Comparison of ENCODE assay signal across 8 cellular contexts in genomic region chr14:73472182-73473114, GRCh38. TPM values are rescaled to one million over a fixed set of nuclear protein-coding genes. Genes with fewer than 3 reads are reported as not detected.
DNase-seq lines count a peak whose midpoint lies in the region; ATAC-seq, FAIRE-seq and TF ChIP-seq lines count a peak whose summit lies in the region.

No MANE protein-coding gene starts in this region.

- H3K9ac ChIP-seq in GM12878 (ENCODE audit: control insufficient read depth, insufficient read depth, low read length) = no peak overlapping the region

- in situ Hi-C loops in GM12878 (cut with MboI) = loop anchor here (5.0 to 10.0 kb wide), 2 partner anchors 305 to 958 kb away; no protein-coding TSS in a partner anchor

- SMC1A ChIA-PET in GM12878 (lab: Charles Lee; ENCODE audit: uncharacterized antibody, unreplicated experiment) = interaction anchor here (0.6 to 17.1 kb wide), 47 partner anchors 8 to 957 kb away, joined by 3 to 311 read pairs (median 5); no protein-coding TSS in a partner anchor

- H3K9me3 ChIP-seq in GM12878 (replicated peaks; ENCODE audit: control insufficient read depth, insufficient read depth, low read length) (no peaks in the 10 kb centered on the region), suprapubic skin (no peaks in the 10 kb centered on the region)

- H3K27ac ChIP-seq in GM12878 (ENCODE audit: control insufficient read depth, insufficient read depth) (peak overlapping the region; percentile 29; the same call in 1 of the 2 replicates), suprapubic skin (no peak overlapping the region)

- DNase-seq in DMS153 treated with DMSO at 0.1 percent for 48 hours (lab: John Stamatoyannopoulos, UW; ENCODE audit: unreplicated experiment) = peak; percentile 67
- peak; percentile 71 to 89 for DNase-seq in NCI-H524 (lab: John Stamatoyannopoulos, UW)
- peak; percentile 57 for DNase-seq in GM12878 (ENCODE audit: low read depth, low spot score)
- DNase-seq in iPS-NIHi7 (ENCODE audit: extremely low spot score) = peak; percentile 63
- no peak for DNase-seq in suprapubic skin (ENCODE audit: low spot score in 2 of 2)
- no peak for DNase-seq in mesenteric fat pad (ENCODE audit: low spot score)

- CTCF ChIA-PET in GM12878 (lab: Yijun Ruan, JAX) = interaction anchor here (0.6 to 19.2 kb wide), 46 partner anchors 9 to 993 kb away, joined by 3 to 252 read pairs (median 6); partner anchors contain the start of genes ACOT2, NUMB and RIOX1

- H3K27me3 ChIP-seq in GM12878 (replicated peaks in 1 of 2; ENCODE audit: control insufficient read depth in 2 of 2, insufficient read depth in 2 of 2, low read length in 1 of 2) = no peaks in the 10 kb centered on the region
- no peaks in the 10 kb centered on the region for H3K27me3 ChIP-seq in suprapubic skin

- WGBS in GM12878 (ENCODE audit: insufficient coverage, insufficient replicate concordance, low lambda C conversion rate, missing lambda C conversion rate) = 35% methylated on average over 18 of the region's 18 CpGs
- 63% methylated on average over 18 of the region's 18 CpGs for WGBS in suprapubic skin

- no peak for TF ChIP-seq POLR2A in GM12878 (IDR thresholded peaks at IDR 0.05; ENCODE audit: low read depth, low read length)
- TF ChIP-seq POLR2A in suprapubic skin (IDR thresholded peaks at IDR 0.05) = no peak

- BruUV-seq in GM12878 (replicated peaks; lab: Mats Ljungman, UMichigan) = no TSS peak

- H3K79me2 ChIP-seq in GM12878 (ENCODE audit: control insufficient read depth, insufficient read depth, low read length) = no peaks in the 10 kb centered on the region

- no peak overlapping the region for H3K4me2 ChIP-seq in GM12878 (ENCODE audit: control insufficient read depth, insufficient read depth)

- no peaks in the 10 kb centered on the region for H4K20me1 ChIP-seq in GM12878 (ENCODE audit: control insufficient read depth, insufficient read depth)

- TF ChIP-seq CTCF in GM12878 (IDR thresholded peaks at IDR 0.05 in 2 of 3, conservative IDR thresholded peaks at IDR 0.05 in 1 of 3; ENCODE audit: control insufficient read depth in 2 of 3, extremely low read depth in 1 of 3, insufficient read depth in 1 of 3, low read depth in 3 of 3, low read length in 3 of 3) = peak; percentile 56 to 82 (median 65); a peak in 5 of 6 replicates
- peak; percentile 55 to 70 for TF ChIP-seq CTCF in suprapubic skin (IDR thresholded peaks at IDR 0.05)

- H3K36me3 ChIP-seq in GM12878 (ENCODE audit: control insufficient read depth in 2 of 2, insufficient read depth in 2 of 2, low read length in 1 of 2) (no peaks in the 10 kb centered on the region), suprapubic skin (no peaks in the 10 kb centered on the region)

- RAD21 ChIA-PET in GM12878 (lab: Charles Lee; ENCODE audit: unreplicated experiment) = interaction anchor here (0.6 to 26.5 kb wide), 44 partner anchors 10 to 751 kb away, joined by 3 to 591 read pairs (median 5); partner anchors contain the start of genes ACOT2, NUMB, PSEN1 and RIOX1

- peak; percentile 99 for TF ChIP-seq RAD21 in GM12878 (IDR thresholded peaks at IDR 0.05; ENCODE audit: insufficient read depth, low read depth, low read length)

- intact Hi-C loops in GM12878 (cut with micrococcal nuclease; ENCODE audit: unreplicated experiment) = loop anchor here (1.0 to 5.0 kb wide), 4 partner anchors 177 to 299 kb away; no protein-coding TSS in a partner anchor

- POLR2A ChIA-PET in GM12878 (lab: Charles Lee) = interaction anchor here (0.6 to 7.5 kb wide), 18 partner anchors 9 to 748 kb away, joined by 3 to 42 read pairs (median 4); partner anchors contain the start of genes NUMB and PSEN1

- peak; percentile 89 for FAIRE-seq in GM12878 (lab: Jason Lieb, UNC)

- peak in 1 of 2 experiments; percentile 39; a peak in 1 of 4 replicates for TF ChIP-seq EP300 in GM12878 (IDR thresholded peaks at IDR 0.05; ENCODE audit: borderline replicate concordance in 1 of 2, control insufficient read depth in 1 of 2, low read depth in 2 of 2, low read length in 2 of 2)
- TF ChIP-seq EP300 in suprapubic skin (IDR thresholded peaks at IDR 0.05) = no peak

- H3K4me3 ChIP-seq in GM12878 (no peak overlapping the region), suprapubic skin (no peak overlapping the region)

- ATAC-seq in HG03280 (IDR thresholded peaks at IDR 0.05; ENCODE audit: unreplicated experiment) (peak; percentile 53), GM12878 (peak; percentile 86), HG03342 (IDR thresholded peaks at IDR 0.05; ENCODE audit: unreplicated experiment) (no peak)

- H3K4me1 ChIP-seq in GM12878 (ENCODE audit: control insufficient read depth, insufficient read depth, low read length) (peaks cover 15% of the 10 kb centered on the region), suprapubic skin (no peaks in the 10 kb centered on the region)

- H2AFZ ChIP-seq in GM12878 (ENCODE audit: control insufficient read depth, low read depth, low read length) = no peak overlapping the region; the same call in none of the 2 replicates

TF ChIP-seq in GM12878, 131 proteins besides CTCF, POLR2A, EP300 and RAD21 (continues in another document):
- TF ChIP-seq ZZZ3 (IDR thresholded peaks at IDR 0.05; ENCODE audit: control insufficient read depth, insufficient read length, low read depth) (no peak), CBFB (IDR thresholded peaks at IDR 0.05; ENCODE audit: low read depth) (no peak), EGR1 (IDR thresholded peaks at IDR 0.05; ENCODE audit: borderline replicate concordance in 1 of 2, low read depth in 2 of 2, low read length in 2 of 2) (no peak), PBX3 (IDR thresholded peaks at IDR 0.05; ENCODE audit: insufficient replicate concordance, low read depth, low read length) (no peak), NFIC (IDR thresholded peaks at IDR 0.05; ENCODE audit: low read depth, low read length) (peak; percentile 48; the same call in 1 of the 2 replicates), POLR2AphosphoS2 (IDR thresholded peaks at IDR 0.05; ENCODE audit: low read depth, low read length) (no peak), KDM1A (IDR thresholded peaks at IDR 0.05; ENCODE audit: borderline replicate concordance) (no peak), ELK1 (IDR thresholded peaks at IDR 0.05; ENCODE audit: low read depth, low read length) (no peak), FOXK2 (IDR thresholded peaks at IDR 0.05) (no peak)

RNA-seq across cellular contexts. Expression of gene NUMB, which starts 14.1 kb away (rescaled TPM):
- total RNA-seq in GM12878 (2013; cell fraction: nucleolus; rRNA removed) = 141 and 152 TPM in 2 replicates
- total RNA-seq in GM12878 (2014; rRNA removed) (28.2 and 31.0 TPM in 2 replicates), GM12878 (2014; rRNA removed; fragmentation: Illumina TruSeq; extraction: Trizol) (22.0 and 23.7 TPM in 2 replicates), GM12878 (2021) (49.7 and 57.4 TPM in 2 replicates), suprapubic skin (10 to 100 TPM; 43.1 to 83.4 (median 50.2) TPM), mesenteric fat pad (76.4 TPM)
- polyA plus RNA-seq in GM12878 (2011; ENCODE audit: low read depth) = 23.6 TPM
- polyA plus RNA-seq in GM12878 (2011; rRNA removed) (96.5 and 147 TPM in 2 replicates), GM12878 (2014; fragmentation: Illumina TruSeq; extraction: Trizol) (56.3 and 59.5 TPM in 2 replicates), GM12878 (2014; fragmentation: Nextera tagmentation; extraction: Ambion mirVana) (10 to 100 TPM; 29.8 to 30.9 TPM), GM12878 (2014; rRNA removed) (37.5 and 43.5 TPM in 2 replicates), GM12878 (2016; fragmentation: Nextera tagmentation; extraction: Ambion mirVana) (10 to 100 TPM; 54.3 to 54.5 TPM)
- 162 and 211 TPM in 2 replicates for polyA plus RNA-seq in GM12878 (2011; cell fraction: cytosol; rRNA removed)
- 181 and 228 TPM in 2 replicates for polyA plus RNA-seq in GM12878 (2011; cell fraction: nucleus; rRNA removed)
- polyA plus RNA-seq in GM12878 (2012) = 28.5 and 35.1 TPM in 2 replicates
- polyA minus RNA-seq in GM12878 (2011; rRNA and poly(A)+ RNA removed) = 243 and 306 TPM in 2 replicates
- polyA minus RNA-seq in GM12878 (2011; cell fraction: cytosol; rRNA and poly(A)+ RNA removed) = 61.1 and 78.4 TPM in 2 replicates
- polyA minus RNA-seq in GM12878 (2011; cell fraction: nucleus; rRNA and poly(A)+ RNA removed) = 125 and 195 TPM in 2 replicates

RNA-seq across cellular contexts. Expression of gene RIOX1, which starts 18.3 kb away (rescaled TPM):
- total RNA-seq in GM12878 (2013; cell fraction: nucleolus; rRNA removed) = 26.5 and 39.2 TPM in 2 replicates
- total RNA-seq in GM12878 (2014; rRNA removed) (31.7 and 33.6 TPM in 2 replicates), GM12878 (2014; rRNA removed; fragmentation: Illumina TruSeq; extraction: Trizol) (17.9 and 19.4 TPM in 2 replicates), GM12878 (2021) (33.7 and 34.3 TPM in 2 replicates), suprapubic skin (10 to 100 TPM; 12.2 to 16.5 (median 14.0) TPM), mesenteric fat pad (11.0 TPM)
- polyA plus RNA-seq in GM12878 (2011; ENCODE audit: low read depth) = 7.5 TPM
- polyA plus RNA-seq in GM12878 (2011; rRNA removed) (11.6 and 15.9 TPM in 2 replicates), GM12878 (2014; fragmentation: Illumina TruSeq; extraction: Trizol) (16.4 and 16.7 TPM in 2 replicates), GM12878 (2014; fragmentation: Nextera tagmentation; extraction: Ambion mirVana) (1 to 10 TPM; 7.8 to 8.9 TPM), GM12878 (2014; rRNA removed) (31.6 and 34.0 TPM in 2 replicates), GM12878 (2016; fragmentation: Nextera tagmentation; extraction: Ambion mirVana) (10 to 100 TPM; 18.6 to 20.7 TPM)
- polyA plus RNA-seq in GM12878 (2011; cell fraction: cytosol; rRNA removed) = 19.3 and 29.4 TPM in 2 replicates
- 17.4 and 20.7 TPM in 2 replicates for polyA plus RNA-seq in GM12878 (2011; cell fraction: nucleus; rRNA removed)
- 13.8 and 16.0 TPM in 2 replicates for polyA plus RNA-seq in GM12878 (2012)
- polyA minus RNA-seq in GM12878 (2011; rRNA and poly(A)+ RNA removed) = 20.8 and 31.6 TPM in 2 replicates
- 14.7 and 15.5 TPM in 2 replicates for polyA minus RNA-seq in GM12878 (2011; cell fraction: cytosol; rRNA and poly(A)+ RNA removed)
- 22.1 and 38.0 TPM in 2 replicates for polyA minus RNA-seq in GM12878 (2011; cell fraction: nucleus; rRNA and poly(A)+ RNA removed)

Comparison
In these comparisons a context has a peak if more than half of its experiments do, and no peak if none do; other contexts are left out.
1. DNase-seq: peak in DMS153 treated with DMSO at 0.1 percent for 48 hours (single experiment), NCI-H524 (2 of 2), GM12878 (single experiment) and iPS-NIHi7 (single experiment); none in suprapubic skin (0 of 2) and mesenteric fat pad (single experiment).